18 cellular contexts compared by ENCODE assay signal in genomic region chr12:1833596-1834028, GRCh38. TPM values are rescaled to one million over a fixed set of nuclear protein-coding genes. Genes with fewer than 3 reads are reported as not detected.
DNase-seq lines count a peak whose midpoint lies in the region; ATAC-seq and TF ChIP-seq lines count a peak whose summit lies in the region.
"Had no signal": no experiment of that assay in that cellular context is flagged by ENCODE, and none has a peak within 500 bp of the region (broad histone marks: within the 10 kb centered on the region; RNA-seq: fewer than 3 reads in every experiment).

No MANE protein-coding gene starts in this region.

- H3K9me3 ChIP-seq in right cardiac atrium (ENCODE audit: control insufficient read depth, low read length) (no peaks in the 10 kb centered on the region), lower lobe of right lung (no peaks in the 10 kb centered on the region), spleen (no peaks in the 10 kb centered on the region)

- no peak for TF ChIP-seq CTCF in lower lobe of right lung (IDR thresholded peaks at IDR 0.05)
- TF ChIP-seq CTCF in spleen (IDR thresholded peaks at IDR 0.05 in 8 of 11, conservative IDR thresholded peaks at IDR 0.05 in 3 of 11), result no peak

- no peak overlapping the region for H3K4me3 ChIP-seq in right cardiac atrium (ENCODE audit: low read length)
- no peak overlapping the region for H3K4me3 ChIP-seq in lower lobe of right lung
- no peak overlapping the region for H3K4me3 ChIP-seq in spleen
- H3K4me3 ChIP-seq in H7 (ENCODE audit: insufficient read depth, low read depth, low read length), result no peak overlapping the region

- ATAC-seq in right cardiac atrium (no peak), left cardiac atrium (no peak), lower lobe of right lung (no peak)
- ATAC-seq: HCT116 had no signal

- 81% methylated on average over 10 of the region's 10 CpGs for WGBS in right cardiac atrium
- 74 to 92% (median 82%) methylated on average over 10 of the region's 10 CpGs for WGBS in spleen, 5 donors

- H3K4me1 ChIP-seq in right cardiac atrium (ENCODE audit: control insufficient read depth, insufficient read depth, low read length) (peaks cover 2% of the 10 kb centered on the region), lower lobe of right lung (no peaks in the 10 kb centered on the region), spleen (peaks cover 0 to 3% (median 0%) of the 10 kb centered on the region in 6 donors)

- intact Hi-C loops in right cardiac atrium (cut with DNase I), result no loop called here
- intact Hi-C loops in left cardiac atrium (cut with DNase I), result no loop called here
- intact Hi-C loops in lower lobe of right lung (cut with DNase I), result no loop called here
- intact Hi-C loops in spleen (cut with DNase I; ENCODE audit: low total_unique reads), result no loop called here

- DNase-seq in right cardiac atrium (peak in 2 of 3 donors; percentile 0 to 3), left cardiac atrium (no peak), lower lobe of right lung (peak; percentile 22), spleen (peak; percentile 48), NCI-H526 (lab: John Stamatoyannopoulos, UW) (no peak), H7 (no peak)
- no peak for DNase-seq in stimulated activated CD4-positive, alpha-beta T cell treated with anti-CD3 and anti-CD28 coated beads, Interleukin-4, amount 100 ng/mL, for 1 hour
- DNase-seq: 8988T; AML-193; C1 segment of cervical spinal cord; Calu3; CD4-positive, alpha-beta T cell; DMS 273 treated with DMSO at 0.1 percent for 48 hours had no signal

- H3K36me3 ChIP-seq in lower lobe of right lung (no peaks in the 10 kb centered on the region), spleen (no peaks in the 10 kb centered on the region), H7 (replicated peaks; ENCODE audit: control insufficient read depth, insufficient read depth, low read length) (no peaks in the 10 kb centered on the region)

- no peak overlapping the region for H3K27ac ChIP-seq in right cardiac atrium (ENCODE audit: low read length)
- H3K27ac ChIP-seq in lower lobe of right lung, result no peak overlapping the region
- no peak overlapping the region for H3K27ac ChIP-seq in spleen

- no peak for TF ChIP-seq POLR2A in spleen (IDR thresholded peaks at IDR 0.05)

- no peaks in the 10 kb centered on the region for H3K27me3 ChIP-seq in right cardiac atrium (ENCODE audit: control insufficient read depth, insufficient read depth)
- H3K27me3 ChIP-seq in lower lobe of right lung (ENCODE audit: low read depth), result peaks cover 51% of the 10 kb centered on the region
- H3K27me3 ChIP-seq in spleen (replicated peaks in 1 of 7), result peaks cover 0 to 75% (median 13%) of the 10 kb centered on the region in 7 donors
- no peaks in the 10 kb centered on the region; the same call in 1 of the 2 replicates for H3K27me3 ChIP-seq in H7 (ENCODE audit: control insufficient read depth, insufficient read depth, low read length)

RNA-seq across cellular contexts. Expression of gene LRTM2, which starts 13.2 kb away (rescaled TPM):
- total RNA-seq in right cardiac atrium (not detected), left cardiac atrium (not detected), lower lobe of right lung (not detected), spleen (under 1 TPM in 1 of 7 donors, not detected in 6; 0.12 TPM)
- polyA plus RNA-seq in right cardiac atrium (not detected), spleen (not detected)
- 0.42 TPM in 1 of 2 replicates, not detected in the other for total RNA-seq in H7 (2014; rRNA removed; shearing (Covaris generic))
- total RNA-seq: Calu3, Daoy, H4, HT-29 had no signal
- polyA plus RNA-seq: IgD-negative memory B cell had no signal

Comparison
In these comparisons a context has a peak if more than half of its experiments do, and no peak if none do; other contexts are left out.
1. DNase-seq: peak in right cardiac atrium (2 of 3), lower lobe of right lung (single experiment) and spleen (single experiment); none in left cardiac atrium (single experiment), NCI-H526 (0 of 2), stimulated activated CD4-positive, alpha-beta T cell treated with anti-CD3 and anti-CD28 coated beads, Interleukin-4, amount 100 ng/mL, for 1 hour (single experiment) and H7 (single experiment).